2 cellular contexts compared by ENCODE assay signal in genomic region chr1:20492751-20493150, GRCh38.
TF ChIP-seq lines count a peak whose summit lies in the region.

No MANE protein-coding gene starts in this region.

TF ChIP-seq in SK-N-SH, 30 proteins besides CTCF, POLR2A, EP300 and RAD21:
- no peak for TF ChIP-seq GABPA (IDR thresholded peaks at IDR 0.05; ENCODE audit: low read depth)
- no peak for TF ChIP-seq JUND (IDR thresholded peaks at IDR 0.05)
- TF ChIP-seq TAF1 (IDR thresholded peaks at IDR 0.05; ENCODE audit: borderline replicate concordance, low read depth, low read length): no peak
- no peak for TF ChIP-seq FOXM1 (IDR thresholded peaks at IDR 0.05; ENCODE audit: low read depth)
- no peak for TF ChIP-seq RXRA (IDR thresholded peaks at IDR 0.05; ENCODE audit: borderline replicate concordance, low read depth)
- TF ChIP-seq MEF2A (IDR thresholded peaks at IDR 0.05; ENCODE audit: borderline replicate concordance, low read depth): no peak
- TF ChIP-seq USF2 (IDR thresholded peaks at IDR 0.05; ENCODE audit: borderline replicate concordance, low read depth, low read length): no peak
- TF ChIP-seq FOXJ3 (CRISPR knock-in tag; IDR thresholded peaks at IDR 0.05): no peak
- TF ChIP-seq REST (IDR thresholded peaks at IDR 0.05; ENCODE audit: low read depth, low read length): no peak
- TF ChIP-seq MXI1 (IDR thresholded peaks at IDR 0.05; ENCODE audit: low read depth, low read length): no peak
- TF ChIP-seq NRF1 (IDR thresholded peaks at IDR 0.05; ENCODE audit: low read depth, low read length): no peak
- TF ChIP-seq RFX5 (IDR thresholded peaks at IDR 0.05; ENCODE audit: low read length): no peak
- no peak for TF ChIP-seq YY1 (IDR thresholded peaks at IDR 0.05; ENCODE audit: low read depth)

TF ChIP-seq in SK-N-SH treated with all-trans-retinoic acid at 6 μM for 48 hours, 23 proteins besides CTCF, POLR2A, EP300 and RAD21:
- TF ChIP-seq ZNF565 (CRISPR knock-in tag; conservative IDR thresholded peaks at IDR 0.05; ENCODE audit: low read depth) (no peak), SNAI2 (CRISPR knock-in tag; IDR thresholded peaks at IDR 0.05) (no peak), OSR1 (CRISPR knock-in tag; IDR thresholded peaks at IDR 0.05) (no peak), ZC3H10 (CRISPR knock-in tag; IDR thresholded peaks at IDR 0.05) (no peak), CSRNP3 (CRISPR knock-in tag; IDR thresholded peaks at IDR 0.05) (no peak), CREB5 (CRISPR knock-in tag; IDR thresholded peaks at IDR 0.05; ENCODE audit: low read depth) (no peak), PATZ1 (CRISPR knock-in tag; IDR thresholded peaks at IDR 0.05; ENCODE audit: borderline replicate concordance) (no peak)
